Comparison of ENCODE assay signal across 27 cellular contexts in genomic region chr15:95368211-95368610, GRCh38.
DNase-seq lines count a peak whose midpoint lies in the region; ATAC-seq and TF ChIP-seq lines count a peak whose summit lies in the region.
"Had no signal": no experiment of that assay in that cellular context is flagged by ENCODE, and none has a peak within 500 bp of the region (broad histone marks: within the 10 kb centered on the region; RNA-seq: fewer than 3 reads in every experiment).

No MANE protein-coding gene starts in this region.

- H3K4me2 ChIP-seq in neural progenitor cell: no peak overlapping the region

- H3K27me3 Mint-ChIP-seq in neural progenitor cell (ENCODE audit: insufficient read depth, low read depth): peaks cover 2% of the 10 kb centered on the region
- H3K27me3 Mint-ChIP-seq in activated CD8-positive, alpha-beta memory T cell treated with anti-CD3 and anti-CD28 coated beads, Interleukin-2, amount 10 ng/mL, durations not matched to agents 7 days and 5 days: peaks cover 4% of the 10 kb centered on the region
- H3K27me3 Mint-ChIP-seq: activated CD4-positive, alpha-beta memory T cell treated with anti-CD3 and anti-CD28 coated beads, Interleukin-2, amount 10 ng/mL, durations not matched to agents 7 days and 5 days; activated naive CD4-positive, alpha-beta T cell treated with anti-CD3 and anti-CD28 coated beads, Interleukin-2, amount 10 ng/mL, durations not matched to agents 7 days and 5 days; memory B cell; stimulated activated memory B cell treated with anti-CD40 and anti-IgM and Interleukin-4, amounts not matched to agents 10 μg/mL and 1 μg/mL and 100 μg/mL, for 72 hours had no signal

- H3K9me3 Mint-ChIP-seq in neural progenitor cell: peaks cover 2% of the 10 kb centered on the region
- H3K9me3 Mint-ChIP-seq in activated CD8-positive, alpha-beta memory T cell treated with anti-CD3 and anti-CD28 coated beads, Interleukin-2, amount 10 ng/mL, durations not matched to agents 7 days and 5 days (ENCODE audit: low read depth): peaks cover under 1% of the 10 kb centered on the region
- H3K9me3 Mint-ChIP-seq: activated naive CD4-positive, alpha-beta T cell treated with anti-CD3 and anti-CD28 coated beads, Interleukin-2, amount 10 ng/mL, durations not matched to agents 7 days and 5 days; activated T-helper 17 cell treated with anti-CD3 and anti-CD28 coated beads, Interleukin-2, amount 50 U/mL, for 72 hours; stimulated activated memory B cell treated with anti-CD40 and anti-IgM and Interleukin-4, amounts not matched to agents 10 μg/mL and 1 μg/mL and 100 μg/mL, for 72 hours had no signal

- TF ChIP-seq CTCF in brain microvascular endothelial cell (IDR thresholded peaks at IDR 0.05; ENCODE audit: low read depth, low read length, missing control alignments) (no peak), neural progenitor cell (IDR thresholded peaks at IDR 0.05) (no peak), GM13977 (IDR thresholded peaks at IDR 0.05; ENCODE audit: extremely low read depth, insufficient read depth, missing control alignments) (no peak)

- H3K4me3 Mint-ChIP-seq in neural progenitor cell: no peak overlapping the region
- no peak overlapping the region for H3K4me3 Mint-ChIP-seq in activated CD8-positive, alpha-beta memory T cell treated with anti-CD3 and anti-CD28 coated beads, Interleukin-2, amount 10 ng/mL, durations not matched to agents 7 days and 5 days
- H3K4me3 Mint-ChIP-seq: activated CD4-positive, alpha-beta memory T cell treated with anti-CD3 and anti-CD28 coated beads, Interleukin-2, amount 10 ng/mL, durations not matched to agents 7 days and 5 days; activated naive CD4-positive, alpha-beta T cell treated with anti-CD3 and anti-CD28 coated beads, Interleukin-2, amount 10 ng/mL, durations not matched to agents 7 days and 5 days; activated T-helper 17 cell treated with anti-CD3 and anti-CD28 coated beads, Interleukin-2, amount 50 U/mL, for 72 hours; CD8-positive, alpha-beta memory T cell; memory B cell; stimulated activated memory B cell treated with anti-CD40 and anti-IgM and Interleukin-4, amounts not matched to agents 10 μg/mL and 1 μg/mL and 100 μg/mL, for 72 hours had no signal

- no peaks in the 10 kb centered on the region for H3F3A ChIP-seq in neural progenitor cell (ENCODE audit: low read depth)

- H3K9ac ChIP-seq in neural progenitor cell: no peak overlapping the region

- H3K4me1 ChIP-seq in neural progenitor cell: peaks cover 15% of the 10 kb centered on the region
- H3K4me1 ChIP-seq: breast epithelium, foreskin keratinocyte had no signal

- no peak overlapping the region for H3K27ac Mint-ChIP-seq in neural progenitor cell
- no peak overlapping the region for H3K27ac Mint-ChIP-seq in activated CD8-positive, alpha-beta memory T cell treated with anti-CD3 and anti-CD28 coated beads, Interleukin-2, amount 10 ng/mL, durations not matched to agents 7 days and 5 days
- H3K27ac Mint-ChIP-seq: activated CD4-positive, alpha-beta memory T cell treated with anti-CD3 and anti-CD28 coated beads, Interleukin-2, amount 10 ng/mL, durations not matched to agents 7 days and 5 days; activated naive CD4-positive, alpha-beta T cell treated with anti-CD3 and anti-CD28 coated beads, Interleukin-2, amount 10 ng/mL, durations not matched to agents 7 days and 5 days; activated T-helper 17 cell treated with anti-CD3 and anti-CD28 coated beads, Interleukin-2, amount 50 U/mL, for 72 hours; CD8-positive, alpha-beta memory T cell; memory B cell; stimulated activated memory B cell treated with anti-CD40 and anti-IgM and Interleukin-4, amounts not matched to agents 10 μg/mL and 1 μg/mL and 100 μg/mL, for 72 hours had no signal

- no peaks in the 10 kb centered on the region for H3K36me3 ChIP-seq in brain microvascular endothelial cell (replicated peaks)
- peaks cover 4% of the 10 kb centered on the region for H3K36me3 ChIP-seq in neural progenitor cell
- H3K36me3 ChIP-seq: breast epithelium, heart right ventricle had no signal

- H3K9me3 ChIP-seq in neural progenitor cell (ENCODE audit: low read depth): no peaks in the 10 kb centered on the region
- H3K9me3 ChIP-seq: breast epithelium had no signal

- H3K27ac ChIP-seq in brain microvascular endothelial cell (peak overlapping the region; percentile 55), neural progenitor cell (no peak overlapping the region)
- H3K27ac ChIP-seq: breast epithelium, foreskin keratinocyte, heart right ventricle had no signal

- peaks cover 32% of the 10 kb centered on the region for H3K4me1 Mint-ChIP-seq in neural progenitor cell
- no peaks in the 10 kb centered on the region for H3K4me1 Mint-ChIP-seq in activated CD8-positive, alpha-beta memory T cell treated with anti-CD3 and anti-CD28 coated beads, Interleukin-2, amount 10 ng/mL, durations not matched to agents 7 days and 5 days
- H3K4me1 Mint-ChIP-seq: activated CD4-positive, alpha-beta memory T cell treated with anti-CD3 and anti-CD28 coated beads, Interleukin-2, amount 10 ng/mL, durations not matched to agents 7 days and 5 days; activated naive CD4-positive, alpha-beta T cell treated with anti-CD3 and anti-CD28 coated beads, Interleukin-2, amount 10 ng/mL, durations not matched to agents 7 days and 5 days; activated T-helper 17 cell treated with anti-CD3 and anti-CD28 coated beads, Interleukin-2, amount 50 U/mL, for 72 hours; CD8-positive, alpha-beta memory T cell; memory B cell; stimulated activated memory B cell treated with anti-CD40 and anti-IgM and Interleukin-4, amounts not matched to agents 10 μg/mL and 1 μg/mL and 100 μg/mL, for 72 hours had no signal

- peak overlapping the region; percentile 15 for H3K4me3 ChIP-seq in brain microvascular endothelial cell (ENCODE audit: low read depth, low read length)
- no peak overlapping the region for H3K4me3 ChIP-seq in neural progenitor cell
- H3K4me3 ChIP-seq: breast epithelium, GM12878 had no signal

- peak; percentile 50 for DNase-seq in EH (ENCODE audit: low read depth)
- DNase-seq in brain microvascular endothelial cell: peak; percentile 35
- peak; percentile 20 for DNase-seq in glomerular visceral epithelial cell (ENCODE audit: extremely low spot score)
- DNase-seq in neural progenitor cell (ENCODE audit: low spot score): no peak
- DNase-seq in mesenteric fat pad (ENCODE audit: low spot score): no peak
- DNase-seq in activated CD8-positive, alpha-beta memory T cell treated with anti-CD3 and anti-CD28 coated beads, Interleukin-2, amount 10 ng/mL, durations not matched to agents 7 days and 5 days: no peak
- DNase-seq in GM13977 (ENCODE audit: low spot score): no peak
- DNase-seq: activated CD4-positive, alpha-beta memory T cell treated with anti-CD3 and anti-CD28 coated beads, Interleukin-2, amount 10 ng/mL, durations not matched to agents 7 days and 5 days; activated naive CD4-positive, alpha-beta T cell treated with anti-CD3 and anti-CD28 coated beads, Interleukin-2, amount 10 ng/mL, durations not matched to agents 7 days and 5 days; CD8-positive, alpha-beta memory T cell; effector memory CD4-positive, alpha-beta T cell; foreskin keratinocyte; KG1; NCI-H2081; NCI-H226; NCI-H526 treated with DMSO at 0.1 percent for 48 hours; occipital lobe; SHP77; SW 1271; trophoblast cell had no signal

- CTCF ChIA-PET in activated CD8-positive, alpha-beta memory T cell treated with anti-CD3 and anti-CD28 coated beads, Interleukin-2, amount 10 ng/mL, durations not matched to agents 7 days and 5 days (lab: Charles Lee): no interaction called here

- no peaks in the 10 kb centered on the region for H3K36me3 Mint-ChIP-seq in neural progenitor cell
- H3K36me3 Mint-ChIP-seq in activated CD8-positive, alpha-beta memory T cell treated with anti-CD3 and anti-CD28 coated beads, Interleukin-2, amount 10 ng/mL, durations not matched to agents 7 days and 5 days: no peaks in the 10 kb centered on the region
- H3K36me3 Mint-ChIP-seq: activated naive CD4-positive, alpha-beta T cell treated with anti-CD3 and anti-CD28 coated beads, Interleukin-2, amount 10 ng/mL, durations not matched to agents 7 days and 5 days; memory B cell; stimulated activated memory B cell treated with anti-CD40 and anti-IgM and Interleukin-4, amounts not matched to agents 10 μg/mL and 1 μg/mL and 100 μg/mL, for 72 hours had no signal

- no peak for ATAC-seq in activated CD8-positive, alpha-beta memory T cell treated with anti-CD3 and anti-CD28 coated beads, Interleukin-2, amount 10 ng/mL, durations not matched to agents 7 days and 5 days
- ATAC-seq in GM21515 (IDR thresholded peaks at IDR 0.05; ENCODE audit: unreplicated experiment): no peak
- ATAC-seq: activated T-helper 17 cell treated with anti-CD3 and anti-CD28 coated beads, Interleukin-2, amount 50 U/mL, for 72 hours; foreskin keratinocyte; GM12878; heart right ventricle; stimulated activated memory B cell treated with anti-CD40 and anti-IgM and Interleukin-4, amounts not matched to agents 10 μg/mL and 1 μg/mL and 100 μg/mL, for 72 hours had no signal

- in situ Hi-C loops in brain microvascular endothelial cell (cut with HindIII; ENCODE audit: low pct_ligation_motif_present, low sequenced_read_pairs): no loop called here
- in situ Hi-C loops in GM13977 (cut with MboI; ENCODE audit: low pct_unique_long_range_greater_than_20kb, low sequenced_read_pairs, unreplicated experiment): no loop called here

- peak overlapping the region; percentile 60 for H2AFZ ChIP-seq in neural progenitor cell (replicated peaks)

- no peaks in the 10 kb centered on the region for H4K20me1 ChIP-seq in neural progenitor cell (ENCODE audit: low read depth)

- H3K27me3 ChIP-seq in brain microvascular endothelial cell (replicated peaks) (no peaks in the 10 kb centered on the region), neural progenitor cell (no peaks in the 10 kb centered on the region)
- H3K27me3 ChIP-seq: breast epithelium, foreskin keratinocyte, heart right ventricle had no signal

- H3K79me2 ChIP-seq in neural progenitor cell (ENCODE audit: low read depth): no peaks in the 10 kb centered on the region

Comparison
In these comparisons a context has a peak if more than half of its experiments do, and no peak if none do; other contexts are left out.
1. DNase-seq: peak in EH (single experiment), brain microvascular endothelial cell (single experiment) and glomerular visceral epithelial cell (single experiment); none in neural progenitor cell (single experiment), mesenteric fat pad (single experiment), activated CD8-positive, alpha-beta memory T cell treated with anti-CD3 and anti-CD28 coated beads, Interleukin-2, amount 10 ng/mL, durations not matched to agents 7 days and 5 days (single experiment) and GM13977 (single experiment).